17 cellular contexts compared by ENCODE assay signal in genomic region chr4:13844740-13845139, GRCh38.
"Had no signal": no experiment of that assay in that cellular context is flagged by ENCODE, and none has a peak within 500 bp of the region (broad histone marks: within the 10 kb centered on the region; RNA-seq: fewer than 3 reads in every experiment).

No MANE protein-coding gene starts in this region.

- H3K27ac ChIP-seq: epithelial cell of prostate, esophagus squamous epithelium, heart left ventricle, psoas muscle, skin epidermis, stomach had no signal

- DNase-seq: cortex of kidney; effector memory CD4-positive, alpha-beta T cell; esophagus squamous epithelium; heart left ventricle; hippocampal formation; kidney glomerular epithelial cell; mesendoderm; naive B cell; nephron progenitor cell; psoas muscle; stimulated activated CD4-positive, alpha-beta T cell treated with anti-CD3 and anti-CD28 coated beads, Interleukin-12 subunit alpha, Interleukin-12 subunit beta, amount 100 ng/mL, for 4 hours; stimulated activated naive CD4-positive, alpha-beta T cell; stomach; substantia nigra; trophoblast cell had no signal

- H3K27me3 ChIP-seq: esophagus squamous epithelium, heart left ventricle, stomach had no signal

- H3K4me3 ChIP-seq: esophagus squamous epithelium, heart left ventricle, psoas muscle, skin epidermis, stomach had no signal

- H3K9me3 ChIP-seq: esophagus squamous epithelium, heart left ventricle, psoas muscle, stomach had no signal

- H3K36me3 ChIP-seq: esophagus squamous epithelium, heart left ventricle, stomach had no signal

- H3K4me1 ChIP-seq: esophagus squamous epithelium, heart left ventricle, psoas muscle, stomach had no signal
